In genomic region chr12:69036533-69036932, GRCh38 we compare ENCODE assay signal across 1 cellular context.
TF ChIP-seq lines count a peak whose summit lies in the region.

No MANE protein-coding gene starts in this region.

TF ChIP-seq in IMR-90, 13 proteins besides CTCF, POLR2A, EP300 and RAD21:
- TF ChIP-seq ELK1 (IDR thresholded peaks at IDR 0.05; ENCODE audit: borderline replicate concordance, low read depth, low read length) = no peak
- TF ChIP-seq FOS (IDR thresholded peaks at IDR 0.05; ENCODE audit: low read depth, low read length) = no peak
- no peak for TF ChIP-seq SMC3 (IDR thresholded peaks at IDR 0.05; ENCODE audit: low read depth, low read length)
- TF ChIP-seq, protein P1, sequence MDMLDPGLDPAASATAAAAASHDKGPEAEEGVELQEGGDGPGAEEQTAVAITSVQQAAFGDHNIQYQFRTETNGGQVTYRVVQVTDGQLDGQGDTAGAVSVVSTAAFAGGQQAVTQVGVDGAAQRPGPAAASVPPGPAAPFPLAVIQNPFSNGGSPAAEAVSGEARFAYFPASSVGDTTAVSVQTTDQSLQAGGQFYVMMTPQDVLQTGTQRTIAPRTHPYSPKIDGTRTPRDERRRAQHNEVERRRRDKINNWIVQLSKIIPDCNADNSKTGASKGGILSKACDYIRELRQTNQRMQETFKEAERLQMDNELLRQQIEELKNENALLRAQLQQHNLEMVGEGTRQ (IDR thresholded peaks at IDR 0.05; ENCODE audit: low read depth, low read length) = no peak
- no peak for TF ChIP-seq RFX5 (IDR thresholded peaks at IDR 0.05; ENCODE audit: low read depth, low read length)
- TF ChIP-seq BHLHE40 (IDR thresholded peaks at IDR 0.05; ENCODE audit: low read depth, low read length) = no peak
- no peak for TF ChIP-seq MAZ (IDR thresholded peaks at IDR 0.05; ENCODE audit: borderline replicate concordance, low read depth, low read length)
- TF ChIP-seq MAFK (IDR thresholded peaks at IDR 0.05; ENCODE audit: low read depth, low read length) = no peak
- no peak for TF ChIP-seq NFE2L2 (IDR thresholded peaks at IDR 0.05; ENCODE audit: low read depth, low read length)
- no peak for TF ChIP-seq RCOR1 (IDR thresholded peaks at IDR 0.05; ENCODE audit: insufficient replicate concordance, low read length)
- TF ChIP-seq CEBPB (IDR thresholded peaks at IDR 0.05; ENCODE audit: low read depth, low read length) = no peak
- no peak for TF ChIP-seq MXI1 (IDR thresholded peaks at IDR 0.05; ENCODE audit: borderline replicate concordance, low read depth, low read length)
- TF ChIP-seq CHD1 (IDR thresholded peaks at IDR 0.05; ENCODE audit: low read depth, low read length) = no peak
